Comparison of ENCODE assay signal across 8 cellular contexts in genomic region chr4:11470709-11471441, GRCh38. TPM values are rescaled to one million over a fixed set of nuclear protein-coding genes. Genes with fewer than 3 reads are reported as not detected.
DNase-seq lines count a peak whose midpoint lies in the region; ATAC-seq lines count a peak whose summit lies in the region.

No MANE protein-coding gene starts in this region.

- no peak overlapping the region for H3K4ac ChIP-seq in mesendoderm (ENCODE audit: low read depth, low read length)

- peaks cover 1% of the 10 kb centered on the region for H3K4me1 ChIP-seq in mesendoderm (ENCODE audit: control insufficient read depth, low read depth, low read length)

- H3K36me3 Mint-ChIP-seq in T-helper 2 cell treated with Interferon-gamma antibody and Interleukin-4, amounts not matched to agents 5 μg/mL and 100 μg/mL, for 36 hours (ENCODE audit: low read depth): peaks cover 6% of the 10 kb centered on the region

- no peak overlapping the region for H3K27ac ChIP-seq in mesendoderm (ENCODE audit: low read depth, low read length)

- H2BK120ac ChIP-seq in mesendoderm (ENCODE audit: low read depth, low read length): no peak overlapping the region

- H4K5ac ChIP-seq in mesendoderm (ENCODE audit: low read length): no peak overlapping the region

- ATAC-seq in GM19324 (IDR thresholded peaks at IDR 0.05; ENCODE audit: low FRiP score, unreplicated experiment) (peak; percentile 21), HG02798 (IDR thresholded peaks at IDR 0.05; ENCODE audit: poor library complexity, unreplicated experiment) (peak; percentile 18), left cardiac atrium (no peak)

- no peaks in the 10 kb centered on the region for H3K79me1 ChIP-seq in mesendoderm (ENCODE audit: low read length)

- H3K4me3 Mint-ChIP-seq in T-helper 2 cell treated with Interferon-gamma antibody and Interleukin-4, amounts not matched to agents 5 μg/mL and 100 μg/mL, for 36 hours: peak overlapping the region; percentile 72

- intact Hi-C loops in left cardiac atrium (cut with DNase I): no loop called here

- no peaks in the 10 kb centered on the region for H3K36me3 ChIP-seq in mesendoderm (ENCODE audit: control insufficient read depth, insufficient read depth, low read length)

- peak overlapping the region; percentile 71 for H3K27ac Mint-ChIP-seq in T-helper 2 cell treated with Interferon-gamma antibody and Interleukin-4, amounts not matched to agents 5 μg/mL and 100 μg/mL, for 36 hours

- no CpG with 5 or more reads among the region's 7 CpGs for WGBS in mesendoderm (ENCODE audit: extremely low coverage, insufficient coverage, low lambda C conversion rate)

- no peak overlapping the region for H2BK15ac ChIP-seq in mesendoderm (replicated peaks; ENCODE audit: low read depth)

- H3K23ac ChIP-seq in mesendoderm (ENCODE audit: low read length): no peak overlapping the region

- peaks cover 38% of the 10 kb centered on the region for H3K4me1 Mint-ChIP-seq in T-helper 2 cell treated with Interferon-gamma antibody and Interleukin-4, amounts not matched to agents 5 μg/mL and 100 μg/mL, for 36 hours (ENCODE audit: low read depth)

- H3K27me3 Mint-ChIP-seq in T-helper 2 cell treated with Interferon-gamma antibody and Interleukin-4, amounts not matched to agents 5 μg/mL and 100 μg/mL, for 36 hours (ENCODE audit: low read depth): peaks cover 9% of the 10 kb centered on the region

- H3K27me3 ChIP-seq in mesendoderm (ENCODE audit: insufficient read depth, low read length, poor library complexity): no peaks in the 10 kb centered on the region

- no peak overlapping the region for H2AK5ac ChIP-seq in mesendoderm (ENCODE audit: low read length)

- no peak overlapping the region for H4K8ac ChIP-seq in mesendoderm (ENCODE audit: low read depth, low read length)

- H3K79me2 ChIP-seq in mesendoderm (ENCODE audit: control insufficient read depth, insufficient read depth, low read length): no peaks in the 10 kb centered on the region

- no peak for DNase-seq in T-helper 2 cell treated with Interferon-gamma antibody and Interleukin-4, amounts not matched to agents 5 μg/mL and 100 μg/mL, for 36 hours (ENCODE audit: low spot score)
- DNase-seq in mesendoderm (peak; percentile 18), NOMO-1 treated with dmso at 0.1 percent for 144 hours (lab: John Stamatoyannopoulos, UW; ENCODE audit: unreplicated experiment) (no peak), left cardiac atrium (no peak), SIG-M5 (lab: John Stamatoyannopoulos, UW) (no peak), dedifferentiated amniotic fluid mesenchymal stem cell (ENCODE audit: extremely low spot score) (no peak)

- no peak overlapping the region for H3K4me2 ChIP-seq in mesendoderm (ENCODE audit: low read length)

- H3K9ac ChIP-seq in mesendoderm (ENCODE audit: low read length): no peak overlapping the region

- no peak overlapping the region for H3K56ac ChIP-seq in mesendoderm (ENCODE audit: low read length)

- H3K18ac ChIP-seq in mesendoderm (ENCODE audit: low read length): no peak overlapping the region

- H3K9me3 Mint-ChIP-seq in T-helper 2 cell treated with Interferon-gamma antibody and Interleukin-4, amounts not matched to agents 5 μg/mL and 100 μg/mL, for 36 hours: peaks cover 3% of the 10 kb centered on the region

- no peak overlapping the region for H2BK5ac ChIP-seq in mesendoderm (ENCODE audit: low read length)

- no peak overlapping the region for H3K4me3 ChIP-seq in mesendoderm (ENCODE audit: low read length)

RNA-seq across cellular contexts. Expression of gene HS3ST1, which starts 42.2 kb away (rescaled TPM):
- 1.2 TPM for polyA plus RNA-seq in mesendoderm (2013, experiment 1 of 2)
- polyA plus RNA-seq in mesendoderm (2013, experiment 2 of 2): 1.2 TPM
- 1 to 10 TPM; 1.9 to 7.6 TPM for total RNA-seq in left cardiac atrium

Comparison
In these comparisons a context has a peak if more than half of its experiments do, and no peak if none do; other contexts are left out.
1. ATAC-seq: peak in GM19324 (single experiment) and HG02798 (single experiment); none in left cardiac atrium (0 of 2).